In genomic region chr1:205977348-205978014, GRCh38 we compare ENCODE assay signal across 8 cellular contexts. TPM values are rescaled to one million over a fixed set of nuclear protein-coding genes. Genes with fewer than 3 reads are reported as not detected.
A peak's percentile ranks its signal among the peaks of the same experiment; 100 is the strongest.
DNase-seq lines count a peak whose midpoint lies in the region; FAIRE-seq and TF ChIP-seq lines count a peak whose summit lies in the region.

No MANE protein-coding gene starts in this region.

- intact Hi-C loops in mammary epithelial cell (cut with micrococcal nuclease) = loop anchor here (1.0 to 2.0 kb wide), 4 partner anchors 58 to 318 kb away; no protein-coding TSS in a partner anchor
- intact Hi-C loops in kidney (cut with DNase I) = loop anchor here (5.0 kb wide), 2 partner anchors 60 to 185 kb away; no protein-coding TSS in a partner anchor

- H3K27me3 ChIP-seq in BE2C = no peaks in the 10 kb centered on the region
- H3K27me3 ChIP-seq in mammary epithelial cell (ENCODE audit: insufficient read depth, low read length) = no peaks in the 10 kb centered on the region

- CTCF ChIA-PET in mammary epithelial cell (lab: Charles Lee; ENCODE audit: low non-redundant PET) = interaction anchor here (0.5 to 1.7 kb wide), 16 partner anchors 20 to 931 kb away, joined by 3 to 118 read pairs (median 4); partner anchors contain the start of gene RAB7B

- no TSS peak for BruUV-seq in mammary epithelial cell (replicated peaks; lab: Mats Ljungman, UMichigan)

- H3K9me3 ChIP-seq in BE2C (no peaks in the 10 kb centered on the region), mammary epithelial cell (replicated peaks; ENCODE audit: insufficient read depth, low read length) (no peaks in the 10 kb centered on the region), kidney (ENCODE audit: control insufficient read depth in 1 of 2, low read length in 2 of 2) (no peaks in the 10 kb centered on the region)

- H3K79me2 ChIP-seq in mammary epithelial cell (ENCODE audit: insufficient read depth, low read length) = no peaks in the 10 kb centered on the region

- H3K4me2 ChIP-seq in mammary epithelial cell (ENCODE audit: insufficient read depth, low read depth, low read length) = no peak overlapping the region

- dilution Hi-C loops in mammary epithelial cell (cut with HindIII; ENCODE audit: low sequenced_read_pairs) = loop anchor here (5.0 kb wide), 1 partner anchor 75 kb away; no protein-coding TSS in a partner anchor

- H3K4me3 ChIP-seq in BE2C (ENCODE audit: low read depth, low read length) (no peak overlapping the region), WI38 (ENCODE audit: low read depth, low read length) (no peak overlapping the region), mammary epithelial cell (replicated peaks in 1 of 3; ENCODE audit: insufficient read depth in 1 of 3, low read depth in 2 of 3, low read length in 3 of 3) (no peak overlapping the region), kidney (ENCODE audit: low read length in 2 of 2) (no peak overlapping the region)

- no peak overlapping the region for H2AFZ ChIP-seq in mammary epithelial cell (ENCODE audit: low read depth, low read length)

- in situ Hi-C loops in mammary epithelial cell (cut with MboI; ENCODE audit: low sequenced_read_pairs in 2 of 2) = no loop called here

- H3K36me3 ChIP-seq in BE2C (no peaks in the 10 kb centered on the region), mammary epithelial cell (ENCODE audit: insufficient read depth, low read length) (peaks cover 11% of the 10 kb centered on the region), kidney (ENCODE audit: control insufficient read depth in 1 of 2, insufficient read depth in 2 of 2, low read length in 2 of 2) (no peaks in the 10 kb centered on the region)

- 92% methylated on average over 2 of the region's 2 CpGs for WGBS in mammary epithelial cell (ENCODE audit: low coverage, missing lambda C conversion rate)

- H4K20me1 ChIP-seq in mammary epithelial cell (ENCODE audit: insufficient read depth, low read length) = no peaks in the 10 kb centered on the region

- no peak for FAIRE-seq in H54 (lab: Jason Lieb, UNC)
- FAIRE-seq in kidney (lab: Jason Lieb, UNC) = no peak

- no peak overlapping the region for H3K27ac ChIP-seq in mammary epithelial cell (ENCODE audit: insufficient read depth, low read depth, low read length)
- H3K27ac ChIP-seq in kidney (ENCODE audit: low read depth in 2 of 2, low read length in 2 of 2) = no peak overlapping the region

- peaks cover 10% of the 10 kb centered on the region for H3K4me1 ChIP-seq in BE2C
- no peaks in the 10 kb centered on the region for H3K4me1 ChIP-seq in mammary epithelial cell (ENCODE audit: insufficient read depth, low read length)
- H3K4me1 ChIP-seq in kidney (ENCODE audit: control insufficient read depth in 1 of 2, insufficient read depth in 1 of 2, low read depth in 1 of 2, low read length in 2 of 2) = no peaks in the 10 kb centered on the region

- H3K9ac ChIP-seq in mammary epithelial cell (ENCODE audit: insufficient read depth, low read length) = no peak overlapping the region
- H3K9ac ChIP-seq in kidney (ENCODE audit: low read length in 2 of 2) = no peak overlapping the region

- DNase-seq in BE2C (peak; percentile 85), H54 (ENCODE audit: insufficient read length, low spot score) (peak; percentile 60), NCI-H2227 treated with DMSO at 0.1 percent for 48 hours (lab: John Stamatoyannopoulos, UW) (peak; percentile 74), mammary epithelial cell (peak; percentile 54), kidney (peak; percentile 88), cortex of kidney (lab: John Stamatoyannopoulos, UW) (no peak)
- DNase-seq in stimulated activated CD4-positive, alpha-beta T cell treated with anti-CD3 and anti-CD28 coated beads, Interleukin-15, amount 100 ng/mL, for 48 hours (ENCODE audit: low read depth in 2 of 2) = peak; percentile 48 to 72

- TF ChIP-seq POLR2A in H54 (IDR thresholded peaks at IDR 0.05; ENCODE audit: low read depth, low read length) = no peak

- TF ChIP-seq CTCF in BE2C (IDR thresholded peaks at IDR 0.05; ENCODE audit: low read depth, low read length) (peak; percentile 99), WI38 (IDR thresholded peaks at IDR 0.05; ENCODE audit: low read depth, low read length) (peak; percentile 94), mammary epithelial cell (conservative IDR thresholded peaks at IDR 0.05 in 1 of 2, IDR thresholded peaks at IDR 0.05 in 1 of 2; ENCODE audit: extremely low read depth in 1 of 2, insufficient read depth in 1 of 2, low read depth in 1 of 2, low read length in 2 of 2) (peak; percentile 98 to 99), kidney (IDR thresholded peaks at IDR 0.05; ENCODE audit: borderline replicate concordance, extremely low read depth, insufficient read depth) (peak; percentile 98)

RNA-seq across cellular contexts. Expression of gene RAB7B, which starts 25.7 kb away (rescaled TPM):
- polyA plus RNA-seq in BE2C (2012; ENCODE audit: insufficient read depth, insufficient read length, low read depth) = not detected
- total RNA-seq in mammary epithelial cell (10 to 100 TPM; 23.5 to 25.8 TPM), kidney (2.0 TPM)
- polyA plus RNA-seq in mammary epithelial cell (47.9 TPM), kidney (ENCODE audit: insufficient read depth, low read depth, low replicate concordance) (0.73 TPM)
- polyA minus RNA-seq in mammary epithelial cell = 14.8 TPM

RNA-seq across cellular contexts. Expression of gene SLC26A9, which starts 34.2 kb away (rescaled TPM):
- polyA plus RNA-seq in BE2C (2012; ENCODE audit: insufficient read depth, insufficient read length, low read depth) = not detected
- total RNA-seq in mammary epithelial cell (not detected), kidney (0.69 TPM)
- polyA plus RNA-seq in mammary epithelial cell (not detected), kidney (ENCODE audit: insufficient read depth, low read depth, low replicate concordance) (5.9 TPM)
- not detected for polyA minus RNA-seq in mammary epithelial cell

RNA-seq across cellular contexts. Expression of gene CTSE, which starts 46.2 kb away (rescaled TPM):
- not detected for polyA plus RNA-seq in BE2C (2012; ENCODE audit: insufficient read depth, insufficient read length, low read depth)
- under 1 TPM; 0.17 to 0.61 TPM for total RNA-seq in mammary epithelial cell
- polyA plus RNA-seq in mammary epithelial cell = 1.0 TPM
- not detected for polyA minus RNA-seq in mammary epithelial cell
- total RNA-seq in kidney = 1.6 TPM
- not detected for polyA plus RNA-seq in kidney (ENCODE audit: insufficient read depth, low read depth, low replicate concordance)
